ENCODE assay signal across 1 cellular context in the genomic region with DNA sequence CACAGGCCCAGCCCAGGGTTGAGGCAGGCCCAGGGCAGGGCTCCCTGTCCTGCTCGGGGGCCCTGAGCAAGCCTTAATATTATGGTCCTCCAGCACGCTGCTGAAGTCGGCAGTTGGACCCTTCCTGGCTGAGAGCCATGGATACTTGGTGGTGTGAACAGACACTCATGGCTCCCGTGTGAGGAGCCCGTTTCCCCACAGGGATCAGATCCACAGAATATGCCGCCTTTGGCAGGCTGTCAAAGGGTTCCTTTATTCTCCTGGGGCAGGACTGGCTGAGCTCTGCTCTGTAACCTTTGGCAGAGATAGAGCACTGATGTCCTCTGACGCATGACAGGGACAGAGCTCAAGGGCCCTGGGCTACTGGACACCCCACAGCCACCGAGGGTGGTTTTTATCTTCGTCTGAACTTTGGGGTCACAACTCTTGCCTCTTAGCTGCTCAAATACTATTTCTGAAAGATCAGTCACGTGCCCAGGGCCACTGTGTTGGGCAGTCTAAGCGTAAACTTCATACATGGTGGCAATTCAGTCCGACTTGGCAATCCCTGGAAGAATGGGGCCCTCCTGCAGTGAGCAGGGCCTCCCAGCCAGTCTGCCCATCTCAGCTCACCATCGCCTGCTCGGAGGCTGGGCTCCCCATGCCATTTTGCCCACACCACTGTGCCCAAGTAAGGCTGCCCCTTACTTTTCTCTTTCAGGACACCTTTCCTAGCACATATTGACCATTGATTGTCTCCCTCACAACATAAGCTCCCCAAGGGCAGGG.
TF ChIP-seq lines count a peak whose summit lies in the region.

No MANE protein-coding gene starts in this region.

TF ChIP-seq in HepG2, 621 proteins besides CTCF, POLR2A, EP300 and RAD21 (continued from another document and continues in another):
- TF ChIP-seq, protein P1, sequence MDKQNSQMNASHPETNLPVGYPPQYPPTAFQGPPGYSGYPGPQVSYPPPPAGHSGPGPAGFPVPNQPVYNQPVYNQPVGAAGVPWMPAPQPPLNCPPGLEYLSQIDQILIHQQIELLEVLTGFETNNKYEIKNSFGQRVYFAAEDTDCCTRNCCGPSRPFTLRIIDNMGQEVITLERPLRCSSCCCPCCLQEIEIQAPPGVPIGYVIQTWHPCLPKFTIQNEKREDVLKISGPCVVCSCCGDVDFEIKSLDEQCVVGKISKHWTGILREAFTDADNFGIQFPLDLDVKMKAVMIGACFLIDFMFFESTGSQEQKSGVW (CRISPR knock-in tag; IDR thresholded peaks at IDR 0.05; ENCODE audit: borderline replicate concordance): no peak; the same call in 1 of the 2 replicates
- TF ChIP-seq ZFP36L2 (CRISPR knock-in tag; IDR thresholded peaks at IDR 0.05) (no peak), ZFYVE20 (CRISPR knock-in tag; IDR thresholded peaks at IDR 0.05; ENCODE audit: borderline replicate concordance, low read depth) (no peak), FOXC1 (CRISPR knock-in tag; IDR thresholded peaks at IDR 0.05; ENCODE audit: borderline replicate concordance) (no peak; the same call in 1 of the 2 replicates), ZBTB49 (CRISPR knock-in tag; IDR thresholded peaks at IDR 0.05; ENCODE audit: borderline replicate concordance) (no peak), AGO2 (optimal IDR thresholded peaks at IDR 0.05; ENCODE audit: low read depth, low read length) (peak; percentile 27), ZBTB44 (CRISPR knock-in tag; IDR thresholded peaks at IDR 0.05) (no peak; the same call in 1 of the 2 replicates), NPAS2 (CRISPR knock-in tag; IDR thresholded peaks at IDR 0.05; ENCODE audit: borderline replicate concordance) (0 out of 2 replicates have a peak, but pooled peaks have one; percentile 24), HDAC6 (IDR thresholded peaks at IDR 0.05; ENCODE audit: low read depth, low read length) (no peak), ZFP36L1 (CRISPR knock-in tag; IDR thresholded peaks at IDR 0.05) (no peak), TRIM22 (IDR thresholded peaks at IDR 0.05) (no peak), ZNF430 (CRISPR knock-in tag; IDR thresholded peaks at IDR 0.05) (peak; percentile 75; the same call in 1 of the 2 replicates), ASH2L (IDR thresholded peaks at IDR 0.05; ENCODE audit: insufficient read length, low read depth, low read length) (peak; percentile 89), NFE2L1 (CRISPR knock-in tag; IDR thresholded peaks at IDR 0.05; ENCODE audit: borderline replicate concordance) (no peak), ZNF326 (CRISPR knock-in tag; IDR thresholded peaks at IDR 0.05; ENCODE audit: borderline replicate concordance) (no peak), HIVEP1 (CRISPR knock-in tag; IDR thresholded peaks at IDR 0.05) (no peak), ZFP90 (CRISPR knock-in tag; IDR thresholded peaks at IDR 0.05; ENCODE audit: borderline replicate concordance) (no peak), FOXO4 (CRISPR knock-in tag; conservative IDR thresholded peaks at IDR 0.05) (0 out of 2 replicates have a peak, but pooled peaks have one; percentile 57), TOE1 (CRISPR knock-in tag; IDR thresholded peaks at IDR 0.05) (0 out of 2 replicates have a peak, but pooled peaks have one; percentile 88), MAX (IDR thresholded peaks at IDR 0.05) (peak; percentile 82), ATF3 (CRISPR knock-in tag; IDR thresholded peaks at IDR 0.05) (no peak), NR1H2 (CRISPR knock-in tag; IDR thresholded peaks at IDR 0.05; ENCODE audit: borderline replicate concordance, low read depth) (no peak), SATB2 (CRISPR knock-in tag; IDR thresholded peaks at IDR 0.05) (no peak), MAFG (CRISPR knock-in tag; IDR thresholded peaks at IDR 0.05) (no peak), NAIF1 (CRISPR knock-in tag; IDR thresholded peaks at IDR 0.05; ENCODE audit: borderline replicate concordance) (no peak), RNF2 (conservative IDR thresholded peaks at IDR 0.05; ENCODE audit: low read depth) (0 out of 2 replicates have a peak, but pooled peaks have one; percentile 49), GABPB1 (CRISPR knock-in tag; IDR thresholded peaks at IDR 0.05) (no peak; the same call in 1 of the 2 replicates)
- TF ChIP-seq, protein P2, sequence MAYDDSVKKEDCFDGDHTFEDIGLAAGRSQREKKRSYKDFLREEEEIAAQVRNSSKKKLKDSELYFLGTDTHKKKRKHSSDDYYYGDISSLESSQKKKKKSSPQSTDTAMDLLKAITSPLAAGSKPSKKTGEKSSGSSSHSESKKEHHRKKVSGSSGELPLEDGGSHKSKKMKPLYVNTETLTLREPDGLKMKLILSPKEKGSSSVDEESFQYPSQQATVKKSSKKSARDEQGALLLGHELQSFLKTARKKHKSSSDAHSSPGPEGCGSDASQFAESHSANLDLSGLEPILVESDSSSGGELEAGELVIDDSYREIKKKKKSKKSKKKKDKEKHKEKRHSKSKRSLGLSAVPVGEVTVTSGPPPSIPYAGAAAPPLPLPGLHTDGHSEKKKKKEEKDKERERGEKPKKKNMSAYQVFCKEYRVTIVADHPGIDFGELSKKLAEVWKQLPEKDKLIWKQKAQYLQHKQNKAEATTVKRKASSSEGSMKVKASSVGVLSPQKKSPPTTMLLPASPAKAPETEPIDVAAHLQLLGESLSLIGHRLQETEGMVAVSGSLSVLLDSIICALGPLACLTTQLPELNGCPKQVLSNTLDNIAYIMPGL (CRISPR knock-in tag; IDR thresholded peaks at IDR 0.05; ENCODE audit: borderline replicate concordance in 1 of 2, low read depth in 1 of 2): no peak; a peak in 1 of 4 replicates
- TF ChIP-seq, protein P3, sequence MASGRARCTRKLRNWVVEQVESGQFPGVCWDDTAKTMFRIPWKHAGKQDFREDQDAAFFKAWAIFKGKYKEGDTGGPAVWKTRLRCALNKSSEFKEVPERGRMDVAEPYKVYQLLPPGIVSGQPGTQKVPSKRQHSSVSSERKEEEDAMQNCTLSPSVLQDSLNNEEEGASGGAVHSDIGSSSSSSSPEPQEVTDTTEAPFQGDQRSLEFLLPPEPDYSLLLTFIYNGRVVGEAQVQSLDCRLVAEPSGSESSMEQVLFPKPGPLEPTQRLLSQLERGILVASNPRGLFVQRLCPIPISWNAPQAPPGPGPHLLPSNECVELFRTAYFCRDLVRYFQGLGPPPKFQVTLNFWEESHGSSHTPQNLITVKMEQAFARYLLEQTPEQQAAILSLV (CRISPR knock-in tag; IDR thresholded peaks at IDR 0.05; ENCODE audit: borderline replicate concordance): peak; percentile 84; the same call in 1 of the 2 replicates
- TF ChIP-seq, protein P4, sequence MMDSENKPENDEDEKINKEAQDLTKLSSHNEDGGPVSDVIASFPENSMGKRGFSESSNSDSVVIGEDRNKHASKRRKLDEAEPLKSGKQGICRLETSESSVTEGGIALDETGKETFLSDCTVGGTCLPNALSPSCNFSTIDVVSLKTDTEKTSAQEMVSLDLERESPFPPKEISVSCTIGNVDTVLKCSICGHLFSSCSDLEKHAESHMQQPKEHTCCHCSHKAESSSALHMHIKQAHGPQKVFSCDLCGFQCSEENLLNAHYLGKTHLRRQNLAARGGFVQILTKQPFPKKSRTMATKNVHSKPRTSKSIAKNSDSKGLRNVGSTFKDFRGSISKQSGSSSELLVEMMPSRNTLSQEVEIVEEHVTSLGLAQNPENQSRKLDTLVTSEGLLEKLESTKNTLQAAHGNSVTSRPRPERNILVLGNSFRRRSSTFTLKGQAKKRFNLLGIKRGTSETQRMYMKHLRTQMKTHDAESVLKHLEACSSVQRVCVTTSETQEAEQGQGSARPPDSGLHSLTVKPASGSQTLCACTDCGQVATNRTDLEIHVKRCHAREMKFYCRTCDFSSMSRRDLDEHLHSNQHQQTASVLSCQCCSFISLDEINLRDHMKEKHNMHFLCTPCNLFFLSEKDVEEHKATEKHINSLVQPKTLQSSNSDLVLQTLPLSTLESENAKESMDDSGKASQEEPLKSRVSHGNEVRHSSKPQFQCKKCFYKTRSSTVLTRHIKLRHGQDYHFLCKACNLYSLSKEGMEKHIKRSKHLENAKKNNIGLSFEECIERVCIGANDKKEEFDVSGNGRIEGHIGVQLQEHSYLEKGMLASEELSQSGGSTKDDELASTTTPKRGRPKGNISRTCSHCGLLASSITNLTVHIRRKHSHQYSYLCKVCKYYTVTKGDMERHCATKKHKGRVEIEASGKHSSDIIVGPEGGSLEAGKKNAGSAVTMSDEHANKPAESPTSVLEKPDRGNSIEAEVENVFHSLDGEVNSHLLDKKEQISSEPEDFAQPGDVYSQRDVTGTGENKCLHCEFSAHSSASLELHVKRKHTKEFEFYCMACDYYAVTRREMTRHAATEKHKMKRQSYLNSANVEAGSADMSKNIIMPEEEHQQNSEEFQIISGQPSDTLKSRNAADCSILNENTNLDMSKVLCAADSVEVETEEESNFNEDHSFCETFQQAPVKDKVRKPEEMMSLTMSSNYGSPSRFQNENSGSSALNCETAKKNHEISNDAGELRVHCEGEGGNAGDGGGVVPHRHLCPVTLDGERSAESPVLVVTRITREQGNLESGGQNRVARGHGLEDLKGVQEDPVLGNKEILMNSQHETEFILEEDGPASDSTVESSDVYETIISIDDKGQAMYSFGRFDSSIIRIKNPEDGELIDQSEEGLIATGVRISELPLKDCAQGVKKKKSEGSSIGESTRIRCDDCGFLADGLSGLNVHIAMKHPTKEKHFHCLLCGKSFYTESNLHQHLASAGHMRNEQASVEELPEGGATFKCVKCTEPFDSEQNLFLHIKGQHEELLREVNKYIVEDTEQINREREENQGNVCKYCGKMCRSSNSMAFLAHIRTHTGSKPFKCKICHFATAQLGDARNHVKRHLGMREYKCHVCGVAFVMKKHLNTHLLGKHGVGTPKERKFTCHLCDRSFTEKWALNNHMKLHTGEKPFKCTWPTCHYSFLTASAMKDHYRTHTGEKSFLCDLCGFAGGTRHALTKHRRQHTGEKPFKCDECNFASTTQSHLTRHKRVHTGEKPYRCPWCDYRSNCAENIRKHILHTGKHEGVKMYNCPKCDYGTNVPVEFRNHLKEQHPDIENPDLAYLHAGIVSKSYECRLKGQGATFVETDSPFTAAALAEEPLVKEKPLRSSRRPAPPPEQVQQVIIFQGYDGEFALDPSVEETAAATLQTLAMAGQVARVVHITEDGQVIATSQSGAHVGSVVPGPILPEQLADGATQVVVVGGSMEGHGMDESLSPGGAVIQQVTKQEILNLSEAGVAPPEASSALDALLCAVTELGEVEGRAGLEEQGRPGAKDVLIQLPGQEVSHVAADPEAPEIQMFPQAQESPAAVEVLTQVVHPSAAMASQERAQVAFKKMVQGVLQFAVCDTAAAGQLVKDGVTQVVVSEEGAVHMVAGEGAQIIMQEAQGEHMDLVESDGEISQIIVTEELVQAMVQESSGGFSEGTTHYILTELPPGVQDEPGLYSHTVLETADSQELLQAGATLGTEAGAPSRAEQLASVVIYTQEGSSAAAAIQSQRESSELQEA (CRISPR knock-in tag; IDR thresholded peaks at IDR 0.05; ENCODE audit: not compliant biosample characterization): peak; percentile 49
